14 cellular contexts compared by ENCODE assay signal in genomic region chr4:80237992-80238391, GRCh38. TPM values are rescaled to one million over a fixed set of nuclear protein-coding genes. Genes with fewer than 3 reads are reported as not detected.
DNase-seq lines count a peak whose midpoint lies in the region; ATAC-seq, FAIRE-seq and TF ChIP-seq lines count a peak whose summit lies in the region.
"Had no signal": no experiment of that assay in that cellular context is flagged by ENCODE, and none has a peak within 500 bp of the region (broad histone marks: within the 10 kb centered on the region; RNA-seq: fewer than 3 reads in every experiment).

No MANE protein-coding gene starts in this region.

- H3K27me3 ChIP-seq in endothelial cell of umbilical vein (ENCODE audit: control insufficient read depth in 2 of 2, insufficient read depth in 2 of 2, low read length in 2 of 2), result no peaks in the 10 kb centered on the region
- no peaks in the 10 kb centered on the region for H3K27me3 ChIP-seq in osteoblast (ENCODE audit: insufficient read depth, low read length)
- H3K27me3 ChIP-seq: right lobe of liver had no signal

- no peaks in the 10 kb centered on the region for H3K4me1 Mint-ChIP-seq in WTC11
- H3K4me1 Mint-ChIP-seq: activated B cell treated with CpG ODN at 0.5 μM for 24 hours, endodermal cell, IgD-negative memory B cell had no signal

- H3K79me2 ChIP-seq in endothelial cell of umbilical vein (ENCODE audit: control insufficient read depth, insufficient read depth, low read length) (no peaks in the 10 kb centered on the region), osteoblast (ENCODE audit: insufficient read depth, low read length) (peaks cover 16% of the 10 kb centered on the region)

- H3K27me3 Mint-ChIP-seq in WTC11 (ENCODE audit: low read depth), result peaks cover 3% of the 10 kb centered on the region; the same call in 1 of the 2 replicates

- H2AFZ ChIP-seq in endothelial cell of umbilical vein (ENCODE audit: low read depth, low read length) (peak overlapping the region; percentile 67), osteoblast (ENCODE audit: low read length) (no peak overlapping the region)

- DNase-seq in EL, result peak; percentile 94
- peak; percentile 68 for DNase-seq in RWPE1 (ENCODE audit: low spot score)
- peak; percentile 77 for DNase-seq in endothelial cell of umbilical vein (ENCODE audit: low read depth, low spot score)
- DNase-seq in osteoblast (ENCODE audit: insufficient read length, low spot score, missing footprints), result peak; percentile 78
- no peak for DNase-seq in hepatic stellate cell (ENCODE audit: low spot score)
- DNase-seq in HUDEP-2 (lab: John Stamatoyannopoulos, UW; ENCODE audit: unreplicated experiment in 76 of 76), result no peak
- no peak for DNase-seq in WTC11 (ENCODE audit: low spot score)
- DNase-seq: activated B cell treated with CpG ODN at 0.5 μM for 24 hours, endodermal cell, NCI-H748 treated with DMSO at 0.1 percent for 48 hours, right lobe of liver had no signal

- no peak for ATAC-seq in GM18498 (IDR thresholded peaks at IDR 0.05; ENCODE audit: unreplicated experiment)
- no peak for ATAC-seq in WTC11
- ATAC-seq: right lobe of liver had no signal

- H3K9ac ChIP-seq in endothelial cell of umbilical vein (replicated peaks; ENCODE audit: extremely low read depth, insufficient read depth, low read length), result peak overlapping the region; percentile 56

- no peaks in the 10 kb centered on the region for H3K36me3 Mint-ChIP-seq in WTC11
- H3K36me3 Mint-ChIP-seq: IgD-negative memory B cell had no signal

- POLR2A ChIA-PET in RWPE1 (lab: Yijun Ruan, JAX; ENCODE audit: low non-redundant PET), result no interaction called here
- POLR2A ChIA-PET in endothelial cell of umbilical vein (lab: Charles Lee), result interaction anchor here (0.8 kb wide), 1 partner anchor 70 kb away, joined by 3 read pairs; no protein-coding TSS in a partner anchor
- POLR2A ChIA-PET in WTC11 (lab: Charles Lee), result no interaction called here

- intact Hi-C loops in endothelial cell of umbilical vein (cut with micrococcal nuclease), result loop anchor here (1.0 to 5.0 kb wide), 3 partner anchors 27 to 586 kb away; no protein-coding TSS in a partner anchor

- H3K27ac ChIP-seq in RWPE1 (no peak overlapping the region), endothelial cell of umbilical vein (ENCODE audit: insufficient read depth, low read depth, low read length) (peak overlapping the region; percentile 88), osteoblast (ENCODE audit: low read depth, low read length) (peak overlapping the region; percentile 95)
- H3K27ac ChIP-seq: right lobe of liver, suprapubic skin had no signal

- H3K4me1 ChIP-seq in endothelial cell of umbilical vein (ENCODE audit: control insufficient read depth, extremely low read depth, insufficient read depth, low read length) (peaks cover 43% of the 10 kb centered on the region), osteoblast (ENCODE audit: insufficient read depth, low read length) (peaks cover 82% of the 10 kb centered on the region)
- H3K4me1 ChIP-seq: right lobe of liver, suprapubic skin had no signal

- H3K9me1 ChIP-seq in endothelial cell of umbilical vein (replicated peaks; ENCODE audit: control insufficient read depth, extremely low read depth, insufficient read depth, low read length), result no peaks in the 10 kb centered on the region

- H3K4me2 ChIP-seq in endothelial cell of umbilical vein (ENCODE audit: insufficient read depth, low read length), result peak overlapping the region; percentile 69
- H3K4me2 ChIP-seq in osteoblast (ENCODE audit: insufficient read depth, low read length), result peak overlapping the region; percentile 75

- no peak for TF ChIP-seq CTCF in RWPE1 (conservative IDR thresholded peaks at IDR 0.05; ENCODE audit: low read depth)
- no peak for TF ChIP-seq CTCF in endothelial cell of umbilical vein (IDR thresholded peaks at IDR 0.05; ENCODE audit: extremely low read depth in 1 of 2, insufficient read depth in 1 of 2, low read depth in 1 of 2, low read length in 2 of 2)
- no peak for TF ChIP-seq CTCF in osteoblast (IDR thresholded peaks at IDR 0.05; ENCODE audit: extremely low read depth, low read depth, low read length)
- TF ChIP-seq CTCF in WTC11 (IDR thresholded peaks at IDR 0.05), result no peak

- H3K4me3 Mint-ChIP-seq in WTC11, result no peak overlapping the region
- H3K4me3 Mint-ChIP-seq: activated B cell treated with CpG ODN at 0.5 μM for 24 hours, endodermal cell, IgD-negative memory B cell had no signal

- FAIRE-seq in endothelial cell of umbilical vein (lab: Jason Lieb, UNC), result peak; percentile 75

- H3K4me3 ChIP-seq in endothelial cell of umbilical vein (replicated peaks in 1 of 3; ENCODE audit: insufficient read depth in 1 of 3, low read depth in 1 of 3, low read length in 3 of 3) (no peak overlapping the region), osteoblast (ENCODE audit: insufficient read depth, low read length) (peak overlapping the region; percentile 51)
- H3K4me3 ChIP-seq: right lobe of liver, suprapubic skin had no signal

- no peak overlapping the region for H3K27ac Mint-ChIP-seq in WTC11
- H3K27ac Mint-ChIP-seq: activated B cell treated with CpG ODN at 0.5 μM for 24 hours, endodermal cell, IgD-negative memory B cell had no signal

- H3K9me3 Mint-ChIP-seq in WTC11, result no peaks in the 10 kb centered on the region
- H3K9me3 Mint-ChIP-seq: activated B cell treated with CpG ODN at 0.5 μM for 24 hours, endodermal cell, IgD-negative memory B cell had no signal

- H3K36me3 ChIP-seq in endothelial cell of umbilical vein (ENCODE audit: control insufficient read depth in 2 of 2, extremely low read depth in 1 of 2, insufficient read depth in 2 of 2, low read length in 2 of 2), result no peaks in the 10 kb centered on the region
- no peaks in the 10 kb centered on the region for H3K36me3 ChIP-seq in osteoblast (ENCODE audit: insufficient read depth, low read length)
- H3K36me3 ChIP-seq: right lobe of liver, suprapubic skin had no signal

- CTCF ChIA-PET in RWPE1 (lab: Yijun Ruan, JAX), result no interaction called here
- CTCF ChIA-PET in endothelial cell of umbilical vein (lab: Charles Lee), result interaction anchor here (1.5 kb wide), 1 partner anchor 99 kb away, joined by 4 read pairs; no protein-coding TSS in a partner anchor
- CTCF ChIA-PET in WTC11 (lab: Charles Lee), result no interaction called here

- no peaks in the 10 kb centered on the region for H4K20me1 ChIP-seq in endothelial cell of umbilical vein (replicated peaks; ENCODE audit: control insufficient read depth, extremely low read depth, insufficient read depth, low read length)
- no peaks in the 10 kb centered on the region for H4K20me1 ChIP-seq in osteoblast (ENCODE audit: insufficient read depth, low read length)

- BruUV-seq in endothelial cell of umbilical vein (replicated peaks; lab: Mats Ljungman, UMichigan), result no TSS peak

- no peaks in the 10 kb centered on the region for H3K9me3 ChIP-seq in endothelial cell of umbilical vein (replicated peaks; ENCODE audit: control insufficient read depth, insufficient read depth, low read length)
- H3K9me3 ChIP-seq in osteoblast (ENCODE audit: low read depth, low read length), result no peaks in the 10 kb centered on the region
- H3K9me3 ChIP-seq: right lobe of liver, suprapubic skin had no signal

- TF ChIP-seq POLR2A in endothelial cell of umbilical vein (IDR thresholded peaks at IDR 0.05; ENCODE audit: low read depth, low read length), result no peak

- dilution Hi-C loops in endothelial cell of umbilical vein (cut with MboI; ENCODE audit: extremely low pct_ligation_motif_present, low sequenced_read_pairs), result no loop called here

TF ChIP-seq in endothelial cell of umbilical vein, 7 proteins besides CTCF, POLR2A, EP300 and RAD21 (continues in another document):
- TF ChIP-seq FOS (IDR thresholded peaks at IDR 0.05; ENCODE audit: borderline replicate concordance, insufficient read depth, low read length), result peak; percentile 96
- no peak for TF ChIP-seq MYC (IDR thresholded peaks at IDR 0.05; ENCODE audit: low read depth, low read length)
- TF ChIP-seq EZH2 (IDR thresholded peaks at IDR 0.05; ENCODE audit: borderline replicate concordance, low read depth, low read length, severe bottlenecking), result no peak
- TF ChIP-seq JUN (IDR thresholded peaks at IDR 0.05; ENCODE audit: borderline replicate concordance, insufficient read depth, insufficient read length, low read depth), result peak; percentile 85

TF ChIP-seq in WTC11, 78 proteins besides CTCF, POLR2A, EP300 and RAD21 (continues in another document):
- no peak for TF ChIP-seq TEAD4 (CRISPR knock-in tag; IDR thresholded peaks at IDR 0.05)
- no peak for TF ChIP-seq ETV6 (CRISPR knock-in tag; IDR thresholded peaks at IDR 0.05)
- TF ChIP-seq ZNF671 (CRISPR knock-in tag; IDR thresholded peaks at IDR 0.05), result no peak

RNA-seq across cellular contexts. Expression of gene FGF5, which starts 28.5 kb away (rescaled TPM):
- 0.13 and 1.7 TPM in 2 replicates for total RNA-seq in endothelial cell of umbilical vein
- 0.37 and 0.73 TPM in 2 replicates for polyA plus RNA-seq in endothelial cell of umbilical vein
- 0.37 and 0.75 TPM in 2 replicates for polyA plus RNA-seq in endothelial cell of umbilical vein (2011; cell fraction: cytosol; rRNA removed)
- polyA plus RNA-seq in endothelial cell of umbilical vein (2011; cell fraction: nucleus; rRNA removed), result 0.84 and 1.0 TPM in 2 replicates
- polyA plus RNA-seq in endothelial cell of umbilical vein (2012), result 6.9 and 8.4 TPM in 2 replicates
- polyA minus RNA-seq in endothelial cell of umbilical vein, result 0.73 and 2.3 TPM in 2 replicates
- not detected for polyA minus RNA-seq in endothelial cell of umbilical vein (2011; cell fraction: cytosol; rRNA and poly(A)+ RNA removed)
- 2.5 and 4.5 TPM in 2 replicates for polyA minus RNA-seq in endothelial cell of umbilical vein (2011; cell fraction: nucleus; rRNA and poly(A)+ RNA removed)
- 7.7 and 10.5 TPM in 2 replicates for total RNA-seq in osteoblast
- not detected in 3 replicates for total RNA-seq in WTC11 (2021)
- total RNA-seq: activated B cell treated with CpG ODN at 0.5 μM for 24 hours, right lobe of liver had no signal
- polyA plus RNA-seq: IgD-negative memory B cell had no signal

RNA-seq across cellular contexts. Expression of gene PRDM8, which starts 40.7 kb away (rescaled TPM):
- total RNA-seq in endothelial cell of umbilical vein (0.42 and 0.82 TPM in 2 replicates), osteoblast (3.6 and 5.0 TPM in 2 replicates), WTC11 (2021) (0.14 TPM in 1 of 3 replicates, not detected in the others)
- polyA plus RNA-seq in endothelial cell of umbilical vein, result 0.28 and 0.67 TPM in 2 replicates
- polyA plus RNA-seq in endothelial cell of umbilical vein (2011; cell fraction: cytosol; rRNA removed), result 0.34 TPM in 2 replicates
- 2.3 and 2.5 TPM in 2 replicates for polyA plus RNA-seq in endothelial cell of umbilical vein (2011; cell fraction: nucleus; rRNA removed)
- 1.2 TPM in 2 replicates for polyA plus RNA-seq in endothelial cell of umbilical vein (2012)
- 0.22 and 0.34 TPM in 2 replicates for polyA minus RNA-seq in endothelial cell of umbilical vein
- not detected for polyA minus RNA-seq in endothelial cell of umbilical vein (2011; cell fraction: cytosol; rRNA and poly(A)+ RNA removed)
- 1.3 and 1.9 TPM in 2 replicates for polyA minus RNA-seq in endothelial cell of umbilical vein (2011; cell fraction: nucleus; rRNA and poly(A)+ RNA removed)
- total RNA-seq: endodermal cell had no signal

Comparison
In these comparisons a context has a peak if more than half of its experiments do, and no peak if none do; other contexts are left out.
1. DNase-seq: peak in EL (single experiment), RWPE1 (single experiment), endothelial cell of umbilical vein (single experiment) and osteoblast (single experiment); none in hepatic stellate cell (single experiment), HUDEP-2 (0 of 76) and WTC11 (single experiment).